ENCODE assay signal across 1 cellular context in genomic region chr10:71290806-71291205, GRCh38.
TF ChIP-seq lines count a peak whose summit lies in the region.

No MANE protein-coding gene starts in this region.

TF ChIP-seq in K562, 482 proteins besides CTCF, POLR2A, EP300 and RAD21 (continued from another document):
- TF ChIP-seq ZBTB33 (CRISPR knock-in tag; IDR thresholded peaks at IDR 0.05) = peak; percentile 66; the same call in 1 of the 2 replicates
- TF ChIP-seq EWSR1 (IDR thresholded peaks at IDR 0.05; ENCODE audit: borderline replicate concordance, low read depth, partially characterized antibody) = no peak
- TF ChIP-seq U2AF2 (optimal IDR thresholded peaks at IDR 0.05; ENCODE audit: low read depth, low read length) = no peak
- no peak for TF ChIP-seq TAF9B (IDR thresholded peaks at IDR 0.05; ENCODE audit: partially characterized antibody)
TF ChIP-seq in K562: peak in this region for 2.
